Comparison of ENCODE assay signal across 15 cellular contexts in the genomic region with DNA sequence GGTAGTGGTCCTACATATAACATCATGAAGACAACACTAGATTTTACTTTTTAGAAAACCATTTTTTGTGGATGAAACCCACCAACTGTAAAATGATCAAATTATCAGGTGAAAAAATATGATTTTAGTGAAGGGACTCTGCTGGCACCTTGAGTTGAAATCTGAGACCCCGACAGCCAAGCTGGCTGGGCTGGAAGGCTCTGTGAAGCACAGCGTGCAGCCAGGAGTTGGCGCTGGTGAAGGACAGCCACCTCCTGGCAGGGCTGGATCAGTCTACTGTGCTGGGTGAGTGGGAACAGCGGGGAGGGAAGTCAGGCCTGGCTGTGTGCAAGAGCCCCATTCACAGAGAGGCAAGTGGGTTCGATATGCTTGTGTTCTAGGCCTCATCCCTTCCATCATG. TPM values are rescaled to one million over a fixed set of nuclear protein-coding genes. Genes with fewer than 3 reads are reported as not detected.
DNase-seq lines count a peak whose midpoint lies in the region; ATAC-seq and TF ChIP-seq lines count a peak whose summit lies in the region.
"Had no signal": no experiment of that assay in that cellular context is flagged by ENCODE, and none has a peak within 500 bp of the region (broad histone marks: within the 10 kb centered on the region; RNA-seq: fewer than 3 reads in every experiment).

No MANE protein-coding gene starts in this region.

- H3K4me2 ChIP-seq in H9 (ENCODE audit: insufficient read depth, insufficient read length, low read length) = no peak overlapping the region
- H3K4me2 ChIP-seq: KMS-11, PC-9 had no signal

- H4K8ac ChIP-seq in H9 (replicated peaks; ENCODE audit: insufficient read length, low read depth, low read length) = no peak overlapping the region

- H3T11ph ChIP-seq in H9 (ENCODE audit: low read length) = no peak overlapping the region

- no peak overlapping the region for H3K4ac ChIP-seq in H9 (ENCODE audit: low read depth, low read length)

- no peak overlapping the region for H2AK5ac ChIP-seq in H9 (ENCODE audit: insufficient read length, low read length)

- no peak for ATAC-seq in effector memory CD8-positive, alpha-beta T cell (replicated peaks)

- peaks cover 4% of the 10 kb centered on the region; the same call in 1 of the 2 replicates for H3K4me1 ChIP-seq in H9 (ENCODE audit: insufficient read depth, low read length)
- H3K4me1 ChIP-seq: SJSA1 had no signal

- H2BK12ac ChIP-seq in H9 (ENCODE audit: insufficient read length, low read depth, low read length) = no peak overlapping the region

- no peak overlapping the region for H4K91ac ChIP-seq in H9 (ENCODE audit: insufficient read length, low read depth, low read length)

- no peak overlapping the region for H3K9ac ChIP-seq in H9 (ENCODE audit: extremely low read depth, insufficient read length, low read length)
- H3K9ac ChIP-seq: KMS-11 had no signal

- no peaks in the 10 kb centered on the region for H3K27me3 ChIP-seq in H9 (ENCODE audit: insufficient read depth, low read length)
- H3K27me3 ChIP-seq: SJSA1 had no signal

- H3K9me3 ChIP-seq in H9 (ENCODE audit: control insufficient read depth, low read depth, low read length) = no peaks in the 10 kb centered on the region

- no peaks in the 10 kb centered on the region for H4K20me1 ChIP-seq in H9 (ENCODE audit: control insufficient read depth, insufficient read depth, insufficient read length)

- H2BK120ac ChIP-seq in H9 (ENCODE audit: low read depth, low read length, poor library complexity, severe bottlenecking) = no peak overlapping the region

- H3K4me3 Mint-ChIP-seq in H9 = no peak overlapping the region
- no peak overlapping the region for H3K4me3 Mint-ChIP-seq in chondrocyte (ENCODE audit: unreplicated experiment)
- H3K4me3 Mint-ChIP-seq in osteocyte (ENCODE audit: unreplicated experiment) = no peak overlapping the region
- H3K4me3 Mint-ChIP-seq in effector memory CD8-positive, alpha-beta T cell = no peak overlapping the region
- H3K4me3 Mint-ChIP-seq: CD14-positive monocyte had no signal

- peaks cover 5 to 12% (median 7%) of the 10 kb centered on the region in 3 experiments for H3K36me3 Mint-ChIP-seq in H9 (ENCODE audit: insufficient read depth in 1 of 3, low read depth in 3 of 3)
- peaks cover 15% of the 10 kb centered on the region for H3K36me3 Mint-ChIP-seq in chondrocyte (ENCODE audit: low read depth)
- H3K36me3 Mint-ChIP-seq in osteocyte (ENCODE audit: unreplicated experiment) = peaks cover 10% of the 10 kb centered on the region
- H3K36me3 Mint-ChIP-seq in effector memory CD8-positive, alpha-beta T cell (ENCODE audit: insufficient read depth) = no peaks in the 10 kb centered on the region
- H3K36me3 Mint-ChIP-seq: CD14-positive monocyte had no signal

- no peak overlapping the region for H3K56ac ChIP-seq in H9 (ENCODE audit: insufficient read length, low read depth, low read length)

- no peak overlapping the region for H3K18ac ChIP-seq in H9 (ENCODE audit: insufficient read length, low read depth, low read length)

- H3K27me3 Mint-ChIP-seq in H9 (ENCODE audit: low read depth) (no peaks in the 10 kb centered on the region), chondrocyte (ENCODE audit: low read depth) (no peaks in the 10 kb centered on the region), osteocyte (ENCODE audit: unreplicated experiment) (no peaks in the 10 kb centered on the region)
- peaks cover 14 to 21% of the 10 kb centered on the region in 2 donors for H3K27me3 Mint-ChIP-seq in effector memory CD8-positive, alpha-beta T cell

- H3K23me2 ChIP-seq in H9 (ENCODE audit: insufficient read length, low read depth, low read length, poor library complexity, severe bottlenecking) = no peaks in the 10 kb centered on the region

- H2AFZ ChIP-seq in H9 (ENCODE audit: low read length) = no peak overlapping the region
- H2AFZ ChIP-seq: PC-9 had no signal

- no peak overlapping the region for H3K23ac ChIP-seq in H9 (ENCODE audit: insufficient read length, low read depth, low read length)

- no peak for TF ChIP-seq CTCF in H9 (conservative IDR thresholded peaks at IDR 0.05)
- no peak for TF ChIP-seq CTCF in chondrocyte (IDR thresholded peaks at IDR 0.05)
- no peak for TF ChIP-seq CTCF in osteocyte (IDR thresholded peaks at IDR 0.05)

- WGBS in H9 (ENCODE audit: extremely low coverage, insufficient read length, low lambda C conversion rate) = no CpG with 5 or more reads among the region's 5 CpGs

- DNase-seq in H9 (peak; percentile 43), NCI-H2171 (lab: John Stamatoyannopoulos, UW) (peak; percentile 6), chondrocyte (ENCODE audit: low spot score) (no peak), osteocyte (ENCODE audit: extremely low spot score, unreplicated experiment) (no peak), T1000 (lab: John Stamatoyannopoulos, UW) (no peak), NCI-H146 treated with DMSO at 0.1 percent for 48 hours (lab: John Stamatoyannopoulos, UW; ENCODE audit: unreplicated experiment) (no peak), COR-L47 (lab: John Stamatoyannopoulos, UW) (no peak)
- no peak for DNase-seq in effector memory CD8-positive, alpha-beta T cell
- DNase-seq: NCI-H1048, NCI-H1694, NCI-H82, PC-9 had no signal

- peaks cover 13 to 23% of the 10 kb centered on the region in 2 experiments for H3K9me3 Mint-ChIP-seq in H9
- H3K9me3 Mint-ChIP-seq in chondrocyte (ENCODE audit: low read depth) = peaks cover 12% of the 10 kb centered on the region
- H3K9me3 Mint-ChIP-seq in osteocyte (ENCODE audit: unreplicated experiment) = peaks cover 5% of the 10 kb centered on the region
- H3K9me3 Mint-ChIP-seq in effector memory CD8-positive, alpha-beta T cell = no peaks in the 10 kb centered on the region

- no peak overlapping the region; a peak in 2 of 7 replicates for H3K27ac Mint-ChIP-seq in H9
- peak overlapping the region; percentile 65 for H3K27ac Mint-ChIP-seq in chondrocyte (ENCODE audit: unreplicated experiment)
- H3K27ac Mint-ChIP-seq in osteocyte (ENCODE audit: unreplicated experiment) = peak overlapping the region; percentile 23
- H3K27ac Mint-ChIP-seq in effector memory CD8-positive, alpha-beta T cell = no peak overlapping the region
- H3K27ac Mint-ChIP-seq: CD14-positive monocyte had no signal

- H2BK15ac ChIP-seq in H9 (ENCODE audit: low read depth, low read length) = no peak overlapping the region

- H2BK5ac ChIP-seq in H9 (ENCODE audit: insufficient read length, low read length) = no peak overlapping the region

- no peak overlapping the region for H3K14ac ChIP-seq in H9 (ENCODE audit: insufficient read depth, low read length)

- no peak overlapping the region for H4K5ac ChIP-seq in H9 (ENCODE audit: insufficient read length, low read depth, low read length)

- no peaks in the 10 kb centered on the region for H3K79me1 ChIP-seq in H9 (ENCODE audit: insufficient read depth, low read depth, low read length, poor library complexity, severe bottlenecking)

- H2BK20ac ChIP-seq in H9 (ENCODE audit: low read depth, low read length, poor library complexity, severe bottlenecking) = no peak overlapping the region

- H3K79me2 ChIP-seq in H9 (ENCODE audit: insufficient read depth, low read length) = no peaks in the 10 kb centered on the region; the same call in 1 of the 2 replicates

- peaks cover 18% of the 10 kb centered on the region in 2 experiments for H3K4me1 Mint-ChIP-seq in H9
- peaks cover 41% of the 10 kb centered on the region for H3K4me1 Mint-ChIP-seq in chondrocyte (ENCODE audit: low read depth)
- peaks cover 39% of the 10 kb centered on the region for H3K4me1 Mint-ChIP-seq in osteocyte (ENCODE audit: unreplicated experiment)
- H3K4me1 Mint-ChIP-seq in effector memory CD8-positive, alpha-beta T cell (ENCODE audit: low read depth in 2 of 2) = no peaks in the 10 kb centered on the region
- H3K4me1 Mint-ChIP-seq: CD14-positive monocyte had no signal

- no peak overlapping the region for H3K27ac ChIP-seq in H9 (ENCODE audit: insufficient read length, low read depth, low read length)
- H3K27ac ChIP-seq: KMS-11, PC-9, SJSA1 had no signal

RNA-seq across cellular contexts. Expression of a gene that starts 47.9 kb away (rescaled TPM):
- total RNA-seq in H9 (2021) (36.0 and 36.3 TPM in 2 replicates), chondrocyte (91.8 to 93.0 TPM (median 92.7 TPM) in 3 replicates), osteocyte (40.8 and 46.8 TPM in 2 replicates)

Comparison
In these comparisons a context has a peak if more than half of its experiments do, and no peak if none do; other contexts are left out.
1. DNase-seq: peak in H9 (single experiment) and NCI-H2171 (single experiment); none in chondrocyte (single experiment), osteocyte (single experiment), T1000 (single experiment), effector memory CD8-positive, alpha-beta T cell (0 of 3), NCI-H146 treated with DMSO at 0.1 percent for 48 hours (single experiment) and COR-L47 (single experiment).
2. H3K27ac Mint-ChIP-seq: peak in chondrocyte (single experiment) and osteocyte (single experiment); none in H9 (0 of 3) and effector memory CD8-positive, alpha-beta T cell (0 of 2).